ENCODE assay signal across 13 cellular contexts in the genomic region with DNA sequence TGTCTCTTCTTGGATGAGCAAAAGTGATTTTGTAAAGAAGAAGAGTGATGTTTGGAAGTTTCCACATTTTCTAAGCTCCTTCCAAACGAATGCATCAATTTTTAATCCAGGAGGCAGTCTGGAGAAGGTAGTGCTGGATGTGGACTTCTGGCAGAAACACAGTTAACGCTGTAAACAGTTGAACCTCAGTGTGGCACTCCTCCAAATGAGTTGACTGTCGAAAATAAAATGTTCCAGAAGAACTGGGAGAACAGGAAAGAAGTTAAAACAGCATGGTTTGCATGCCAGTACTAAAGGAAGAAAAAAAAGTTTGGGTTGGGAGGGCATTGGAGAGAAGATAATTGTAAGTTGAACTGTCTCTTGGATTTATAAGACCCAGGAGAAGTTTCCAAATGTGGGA. TPM values are rescaled to one million over a fixed set of nuclear protein-coding genes. Genes with fewer than 3 reads are reported as not detected.
DNase-seq lines count a peak whose midpoint lies in the region; ATAC-seq and TF ChIP-seq lines count a peak whose summit lies in the region.
"Had no signal": no experiment of that assay in that cellular context is flagged by ENCODE, and none has a peak within 500 bp of the region (broad histone marks: within the 10 kb centered on the region; RNA-seq: fewer than 3 reads in every experiment).

No MANE protein-coding gene starts in this region.

- H3K27ac Mint-ChIP-seq in activated naive CD4-positive, alpha-beta T cell treated with anti-CD3 and anti-CD28 coated beads, Interleukin-2, amount 10 ng/mL, durations not matched to agents 7 days and 5 days, result no peak overlapping the region
- H3K27ac Mint-ChIP-seq: activated T-cell treated with anti-CD3 and anti-CD28 coated beads, Interleukin-2, amount 50 U/mL, for 72 hours; CD8-positive, alpha-beta T cell had no signal

- H3K4me1 ChIP-seq in PC-3 (ENCODE audit: insufficient read depth, low read length) (peaks cover 43% of the 10 kb centered on the region), esophagus muscularis mucosa (peaks cover 58 to 100% (median 93%) of the 10 kb centered on the region in 4 donors)

- 0 out of 2 replicates have a peak, but pooled peaks cover 4% of the 10 kb centered on the region for H4K20me1 ChIP-seq in PC-3 (ENCODE audit: low read length)

- peaks cover 100% of the 10 kb centered on the region for H3K79me2 ChIP-seq in PC-3 (ENCODE audit: low read length)

- no peaks in the 10 kb centered on the region for H3K27me3 ChIP-seq in PC-3 (ENCODE audit: low read length)
- H3K27me3 ChIP-seq in esophagus muscularis mucosa, result no peaks in the 10 kb centered on the region

- no peak overlapping the region for H3K9ac ChIP-seq in PC-3 (ENCODE audit: low read length)

- 21% methylated on average over 3 of the region's 3 CpGs for WGBS in esophagus muscularis mucosa

- TF ChIP-seq CTCF in PC-3 (conservative IDR thresholded peaks at IDR 0.05; ENCODE audit: low read depth, low read length) (no peak), esophagus muscularis mucosa (IDR thresholded peaks at IDR 0.05) (no peak)

- H3K4me3 Mint-ChIP-seq in activated naive CD4-positive, alpha-beta T cell treated with anti-CD3 and anti-CD28 coated beads, Interleukin-2, amount 10 ng/mL, durations not matched to agents 7 days and 5 days, result no peak overlapping the region
- H3K4me3 Mint-ChIP-seq: activated T-cell treated with anti-CD3 and anti-CD28 coated beads, Interleukin-2, amount 50 U/mL, for 72 hours; CD8-positive, alpha-beta T cell had no signal

- H3K4me1 Mint-ChIP-seq in activated naive CD4-positive, alpha-beta T cell treated with anti-CD3 and anti-CD28 coated beads, Interleukin-2, amount 10 ng/mL, durations not matched to agents 7 days and 5 days, result peaks cover 2% of the 10 kb centered on the region

- 0 out of 2 replicates have a peak, but pooled peaks cover 2% of the 10 kb centered on the region for H3K36me3 ChIP-seq in PC-3 (ENCODE audit: low read depth, low read length)
- H3K36me3 ChIP-seq in esophagus muscularis mucosa, result no peaks in the 10 kb centered on the region
- H3K36me3 ChIP-seq: neutrophil had no signal

- no peak overlapping the region for H2AFZ ChIP-seq in PC-3 (ENCODE audit: low read length)

- CTCF ChIA-PET in PC-3 (lab: Charles Lee), result no interaction called here
- CTCF ChIA-PET in activated naive CD4-positive, alpha-beta T cell treated with anti-CD3 and anti-CD28 coated beads, Interleukin-2, amount 10 ng/mL, durations not matched to agents 7 days and 5 days (lab: Charles Lee), result no interaction called here

- intact Hi-C loops in PC-3 (cut with micrococcal nuclease), result loop anchor here (10.0 kb wide), 1 partner anchor 305 kb away; no protein-coding TSS in a partner anchor
- intact Hi-C loops in esophagus muscularis mucosa (cut with DNase I), result loop anchor here (10.0 kb wide), 3 partner anchors 85 to 275 kb away; no protein-coding TSS in a partner anchor

- DNase-seq in PC-3 (peak; percentile 30), esophagus muscularis mucosa (ENCODE audit: extremely low spot score) (no peak), medulla oblongata (ENCODE audit: extremely low spot score) (peak; percentile 42), superior temporal gyrus (ENCODE audit: extremely low spot score) (peak; percentile 36), SKM-1 (lab: John Stamatoyannopoulos, UW; ENCODE audit: unreplicated experiment) (no peak), NCI-H1417 treated with DMSO at 0.1 percent for 48 hours (lab: John Stamatoyannopoulos, UW) (no peak)
- no peak for DNase-seq in activated naive CD4-positive, alpha-beta T cell treated with anti-CD3 and anti-CD28 coated beads, Interleukin-2, amount 10 ng/mL, durations not matched to agents 7 days and 5 days
- DNase-seq: activated T-cell treated with anti-CD3 and anti-CD28 coated beads, Interleukin-2, amount 50 U/mL, for 72 hours; CD8-positive, alpha-beta T cell; NCI-H187 treated with DMSO at 0.1 percent for 48 hours had no signal

- POLR2A ChIA-PET in PC-3 (lab: Charles Lee; ENCODE audit: unreplicated experiment), result no interaction called here

- H3K27me3 Mint-ChIP-seq in activated naive CD4-positive, alpha-beta T cell treated with anti-CD3 and anti-CD28 coated beads, Interleukin-2, amount 10 ng/mL, durations not matched to agents 7 days and 5 days, result peaks cover 12% of the 10 kb centered on the region

- no TSS peak for BruUV-seq in PC-3 (replicated peaks; lab: Mats Ljungman, UMichigan)

- H3K9me2 ChIP-seq in PC-3 (replicated peaks; ENCODE audit: low read length), result no peaks in the 10 kb centered on the region

- H3K36me3 Mint-ChIP-seq in activated naive CD4-positive, alpha-beta T cell treated with anti-CD3 and anti-CD28 coated beads, Interleukin-2, amount 10 ng/mL, durations not matched to agents 7 days and 5 days, result no peaks in the 10 kb centered on the region
- H3K36me3 Mint-ChIP-seq: CD8-positive, alpha-beta T cell had no signal

- TF ChIP-seq EP300 in esophagus muscularis mucosa (IDR thresholded peaks at IDR 0.05), result no peak

- H3K4me3 ChIP-seq in PC-3 (ENCODE audit: low read length) (no peak overlapping the region), esophagus muscularis mucosa (no peak overlapping the region)

- ATAC-seq in PC-3 (no peak), GM19452 (IDR thresholded peaks at IDR 0.05; ENCODE audit: unreplicated experiment) (no peak)
- ATAC-seq: activated T-cell treated with anti-CD3 and anti-CD28 coated beads, Interleukin-2, amount 50 U/mL, for 72 hours; CD8-positive, alpha-beta T cell had no signal

- H3K4me2 ChIP-seq in PC-3 (ENCODE audit: low read length), result no peak overlapping the region

- H3K27ac ChIP-seq in PC-3 (ENCODE audit: low read length), result no peak overlapping the region
- peak overlapping the region; percentile 60 to 74 (median 70) for H3K27ac ChIP-seq in esophagus muscularis mucosa (replicated peaks in 1 of 4)
- H3K27ac ChIP-seq: neutrophil, RWPE1 had no signal

- no peaks in the 10 kb centered on the region for H3K9me3 ChIP-seq in PC-3 (ENCODE audit: low read length)
- H3K9me3 ChIP-seq in esophagus muscularis mucosa, result no peaks in the 10 kb centered on the region
- H3K9me3 ChIP-seq: neutrophil had no signal

- no peaks in the 10 kb centered on the region for H3K9me3 Mint-ChIP-seq in activated naive CD4-positive, alpha-beta T cell treated with anti-CD3 and anti-CD28 coated beads, Interleukin-2, amount 10 ng/mL, durations not matched to agents 7 days and 5 days

- H3F3A ChIP-seq in PC-3 (ENCODE audit: low read length, unreplicated experiment), result no peaks in the 10 kb centered on the region

- no peak for TF ChIP-seq POLR2A in esophagus muscularis mucosa (IDR thresholded peaks at IDR 0.05; ENCODE audit: low read depth)

RNA-seq across cellular contexts. Expression of gene ZNF462, which starts 6.5 kb away (rescaled TPM):
- total RNA-seq in PC-3 (2014; rRNA removed) (21.2 and 23.4 TPM in 2 replicates), esophagus muscularis mucosa (10 to 100 TPM; 24.5 to 38.6 (median 34.6) TPM)
- total RNA-seq: CD8-positive, alpha-beta T cell had no signal

Comparison
In these comparisons a context has a peak if more than half of its experiments do, and no peak if none do; other contexts are left out.
1. DNase-seq: peak in PC-3 (single experiment), medulla oblongata (single experiment) and superior temporal gyrus (single experiment); none in esophagus muscularis mucosa (single experiment), activated naive CD4-positive, alpha-beta T cell treated with anti-CD3 and anti-CD28 coated beads, Interleukin-2, amount 10 ng/mL, durations not matched to agents 7 days and 5 days (single experiment), SKM-1 (single experiment) and NCI-H1417 treated with DMSO at 0.1 percent for 48 hours (single experiment).